17 cellular contexts compared by ENCODE assay signal in the genomic region with DNA sequence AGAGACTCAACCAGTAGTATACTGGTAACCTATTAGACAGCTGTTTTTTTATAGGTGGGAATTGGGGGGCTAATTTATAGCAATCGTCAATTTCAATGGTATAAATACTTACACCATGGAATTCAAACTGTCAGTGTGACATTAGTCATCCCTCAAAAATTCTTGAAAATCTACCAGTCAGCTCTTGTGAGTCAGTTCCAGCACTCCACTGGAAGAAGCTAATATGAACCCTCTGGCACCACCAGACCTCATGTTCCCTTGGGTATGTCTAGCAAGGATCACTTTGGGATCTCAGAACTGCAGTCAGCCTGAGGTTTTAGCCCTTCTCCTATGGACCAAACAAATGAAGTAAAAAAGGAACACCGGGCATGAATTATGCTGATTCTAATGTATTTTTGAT. TPM values are rescaled to one million over a fixed set of nuclear protein-coding genes. Genes with fewer than 3 reads are reported as not detected.
DNase-seq lines count a peak whose midpoint lies in the region; ATAC-seq and TF ChIP-seq lines count a peak whose summit lies in the region.
"Had no signal": no experiment of that assay in that cellular context is flagged by ENCODE, and none has a peak within 500 bp of the region (broad histone marks: within the 10 kb centered on the region; RNA-seq: fewer than 3 reads in every experiment).

No MANE protein-coding gene starts in this region.

- no peak for TF ChIP-seq CTCF in RWPE1 (conservative IDR thresholded peaks at IDR 0.05; ENCODE audit: low read depth)
- no peak for TF ChIP-seq CTCF in epithelial cell of proximal tubule (conservative IDR thresholded peaks at IDR 0.05; ENCODE audit: low read depth, low read length)
- TF ChIP-seq CTCF in retinal pigment epithelial cell (conservative IDR thresholded peaks at IDR 0.05; ENCODE audit: low read depth, low read length), result no peak

- POLR2A ChIA-PET in RWPE1 (lab: Yijun Ruan, JAX; ENCODE audit: low non-redundant PET), result no interaction called here
- POLR2A ChIA-PET in naive thymus-derived CD8-positive, alpha-beta T cell (lab: Charles Lee), result no interaction called here

- no peak overlapping the region for H3K27ac Mint-ChIP-seq in naive thymus-derived CD8-positive, alpha-beta T cell
- H3K27ac Mint-ChIP-seq: mesothelial cell of epicardium had no signal

- H3K27ac ChIP-seq in RWPE1, result no peak overlapping the region
- no peak overlapping the region for H3K27ac ChIP-seq in substantia nigra (ENCODE audit: low read depth, low read length, poor library complexity, severe bottlenecking)
- H3K27ac ChIP-seq: HL-60, VCaP had no signal

- H3K27me3 Mint-ChIP-seq in naive thymus-derived CD8-positive, alpha-beta T cell, result peaks cover 4 to 15% (median 11%) of the 10 kb centered on the region in 5 donors

- H3K4me1 Mint-ChIP-seq in naive thymus-derived CD8-positive, alpha-beta T cell, result no peaks in the 10 kb centered on the region

- no peaks in the 10 kb centered on the region for H3K36me3 Mint-ChIP-seq in naive thymus-derived CD8-positive, alpha-beta T cell
- H3K36me3 Mint-ChIP-seq: mesothelial cell of epicardium had no signal

- DNase-seq in GM03348 (ENCODE audit: low spot score) (peak; percentile 83), RWPE1 (ENCODE audit: low spot score) (peak; percentile 62), epithelial cell of proximal tubule (ENCODE audit: low read depth) (peak; percentile 61), retinal pigment epithelial cell (ENCODE audit: low read depth) (peak; percentile 59), substantia nigra (lab: John Stamatoyannopoulos, UW) (no peak), Right ventricle myocardium superior (no peak)
- DNase-seq in naive thymus-derived CD8-positive, alpha-beta T cell, result no peak
- DNase-seq: MV-4-11; NCI-H446 treated with DMSO at 0.1 percent for 48 hours; posterior cingulate gyrus; RPMI8226; stimulated activated CD4-positive, alpha-beta T cell treated with anti-CD3 and anti-CD28 coated beads, Interleukin-2, amount 100 ng/mL, for 48 hours; stimulated activated naive CD4-positive, alpha-beta T cell had no signal

- no peak overlapping the region for H3K4me3 ChIP-seq in epithelial cell of proximal tubule (ENCODE audit: low read depth, low read length)
- no peak overlapping the region for H3K4me3 ChIP-seq in retinal pigment epithelial cell (ENCODE audit: low read length)

- no peak for ATAC-seq in naive thymus-derived CD8-positive, alpha-beta T cell
- no peak for ATAC-seq in HG03457 (IDR thresholded peaks at IDR 0.05; ENCODE audit: unreplicated experiment)
- no peak for ATAC-seq in Right ventricle myocardium superior (ENCODE audit: poor library complexity)

- CTCF ChIA-PET in RWPE1 (lab: Yijun Ruan, JAX), result no interaction called here

- no peaks in the 10 kb centered on the region for H3K9me3 Mint-ChIP-seq in naive thymus-derived CD8-positive, alpha-beta T cell
- H3K9me3 Mint-ChIP-seq: mesothelial cell of epicardium had no signal

- H3K4me3 Mint-ChIP-seq in naive thymus-derived CD8-positive, alpha-beta T cell, result no peak overlapping the region
- H3K4me3 Mint-ChIP-seq: mesothelial cell of epicardium had no signal

- intact Hi-C loops in Right ventricle myocardium superior (cut with DNase I), result no loop called here

RNA-seq across cellular contexts. Expression of a gene that starts 11.8 kb away (rescaled TPM):
- total RNA-seq in epithelial cell of proximal tubule, result 20.6 and 39.7 TPM in 2 replicates
- total RNA-seq in naive thymus-derived CD8-positive, alpha-beta T cell, result under 1 TPM in 1 of 2 experiments, not detected in 1; 0.13 TPM
- polyA plus RNA-seq in naive thymus-derived CD8-positive, alpha-beta T cell, result under 1 TPM in 2 of 3 donors, not detected in 1; 0.10 to 0.42 TPM
- 27.9 TPM for total RNA-seq in Right ventricle myocardium superior

Comparison
In these comparisons a context has a peak if more than half of its experiments do, and no peak if none do; other contexts are left out.
1. DNase-seq: peak in GM03348 (single experiment), RWPE1 (single experiment), epithelial cell of proximal tubule (single experiment) and retinal pigment epithelial cell (single experiment); none in naive thymus-derived CD8-positive, alpha-beta T cell (0 of 10), substantia nigra (0 of 49) and Right ventricle myocardium superior (single experiment).
2. RNA of a gene that starts 11.8 kb away (total RNA-seq): 20.6 to 39.7 TPM in epithelial cell of proximal tubule and 27.9 TPM in Right ventricle myocardium superior (single experiment); 0.13 TPM in naive thymus-derived CD8-positive, alpha-beta T cell; every median in the first group is over 10 times any median in the second.